1 cellular context compared by ENCODE assay signal in genomic region chr20:57715268-57715904, GRCh38.
TF ChIP-seq lines count a peak whose summit lies in the region.

No MANE protein-coding gene starts in this region.

TF ChIP-seq in GM23338, 12 proteins besides CTCF, POLR2A, EP300 and RAD21 (continued from another document):
- no peak for TF ChIP-seq ETS1 (IDR thresholded peaks at IDR 0.05)
- no peak for TF ChIP-seq STAT1 (IDR thresholded peaks at IDR 0.05; ENCODE audit: unreplicated experiment)
- TF ChIP-seq EZH2phosphoT487 (IDR thresholded peaks at IDR 0.05; ENCODE audit: unreplicated experiment): no peak
- no peak for TF ChIP-seq ZNF462 (CRISPR knock-in tag; IDR thresholded peaks at IDR 0.05)
- no peak for TF ChIP-seq CREB1 (CRISPR knock-in tag; IDR thresholded peaks at IDR 0.05; ENCODE audit: low read depth)
- no peak for TF ChIP-seq REST (IDR thresholded peaks at IDR 0.05; ENCODE audit: unreplicated experiment)
- TF ChIP-seq POLR2AphosphoS5 (IDR thresholded peaks at IDR 0.05; ENCODE audit: low read depth): no peak
- TF ChIP-seq ZNF114 (CRISPR knock-in tag; IDR thresholded peaks at IDR 0.05): no peak
- TF ChIP-seq ZNF331 (CRISPR knock-in tag; IDR thresholded peaks at IDR 0.05; ENCODE audit: low read depth): no peak
